10 cellular contexts compared by ENCODE assay signal in genomic region chr3:156685752-156686151, GRCh38. TPM values are rescaled to one million over a fixed set of nuclear protein-coding genes. Genes with fewer than 3 reads are reported as not detected.
DNase-seq lines count a peak whose midpoint lies in the region; ATAC-seq, FAIRE-seq and TF ChIP-seq lines count a peak whose summit lies in the region.
"Had no signal": no experiment of that assay in that cellular context is flagged by ENCODE, and none has a peak within 500 bp of the region (broad histone marks: within the 10 kb centered on the region; RNA-seq: fewer than 3 reads in every experiment).

No MANE protein-coding gene starts in this region.

- no peak for TF ChIP-seq CTCF in OCI-LY1 (IDR thresholded peaks at IDR 0.05; ENCODE audit: low read length)
- TF ChIP-seq CTCF in HepG2 (CRISPR knock-in tag; IDR thresholded peaks at IDR 0.05), result no peak
- no peak for TF ChIP-seq CTCF in D721Med (IDR thresholded peaks at IDR 0.05; ENCODE audit: insufficient read depth, missing control alignments)

- in situ Hi-C loops in HepG2 (cut with HindIII; ENCODE audit: extremely low pct_ligation_motif_present, low pct_unique_long_range_greater_than_20kb), result no loop called here

- H3K36me3 ChIP-seq in OCI-LY1 (ENCODE audit: insufficient read depth, low read length), result peaks cover 55% of the 10 kb centered on the region; the same call in 1 of the 2 replicates
- H3K36me3 ChIP-seq in HepG2 (replicated peaks in 1 of 2; ENCODE audit: control insufficient read depth in 1 of 2, insufficient read depth in 2 of 2, low read length in 2 of 2), result peaks cover 2 to 12% of the 10 kb centered on the region in 2 experiments; a peak in 3 of 5 replicates

- CTCF ChIA-PET in HepG2 (lab: Yijun Ruan, JAX; ENCODE audit: low intra/inter-chr PET ratio, low total read pairs), result no interaction called here

- no peak overlapping the region for H3K4me3 ChIP-seq in OCI-LY1 (ENCODE audit: low read depth, low read length, poor library complexity, severe bottlenecking)
- no peak overlapping the region for H3K4me3 ChIP-seq in HepG2 (replicated peaks in 1 of 3; ENCODE audit: insufficient read depth in 1 of 3, low read depth in 2 of 3, low read length in 3 of 3)
- H3K4me3 ChIP-seq: body of pancreas had no signal

- intact Hi-C loops in HepG2 (cut with micrococcal nuclease; ENCODE audit: unreplicated experiment), result no loop called here

- H3K4me2 ChIP-seq in OCI-LY1 (ENCODE audit: low read length) (peak overlapping the region; percentile 22; the same call in 1 of the 2 replicates), HepG2 (ENCODE audit: low read depth, low read length) (peak overlapping the region; percentile 16; the same call in 1 of the 2 replicates)

- H3K9ac ChIP-seq in OCI-LY1 (ENCODE audit: low read length) (no peak overlapping the region), HepG2 (ENCODE audit: insufficient read depth, low read depth, low read length) (no peak overlapping the region)

- TF ChIP-seq EP300 in HepG2 (IDR thresholded peaks at IDR 0.05; ENCODE audit: low read depth in 2 of 2, low read length in 2 of 2), result no peak
- no peak for TF ChIP-seq EP300 in HepG2 (CRISPR knock-in tag; IDR thresholded peaks at IDR 0.05; ENCODE audit: borderline replicate concordance)

- no peak for DNase-seq in HepG2 (ENCODE audit: low spot score)
- DNase-seq in D721Med (ENCODE audit: insufficient read length, low spot score), result no peak
- DNase-seq in SHP77 treated with DMSO at 0.1 percent for 48 hours (lab: John Stamatoyannopoulos, UW), result no peak
- DNase-seq in dermis blood vessel endothelial cell, result no peak
- DNase-seq: body of pancreas, left ventricle myocardium superior had no signal

- POLR2A ChIA-PET in HepG2 (lab: Yijun Ruan, JAX), result interaction anchor here (0.9 kb wide), 1 partner anchor 11 kb away, joined by 3 read pairs; the partner anchor contains the start of gene TIPARP

- no peaks in the 10 kb centered on the region for H3K9me2 ChIP-seq in OCI-LY1 (ENCODE audit: low read depth, low read length)

- H3K9me3 ChIP-seq in OCI-LY1 (ENCODE audit: low read length) (no peaks in the 10 kb centered on the region), HepG2 (ENCODE audit: low read length) (no peaks in the 10 kb centered on the region)
- H3K9me3 ChIP-seq: body of pancreas had no signal

- no peak for FAIRE-seq in HepG2 (lab: Jason Lieb, UNC)
- FAIRE-seq in D721Med (lab: Jason Lieb, UNC), result no peak

- peaks cover 100% of the 10 kb centered on the region for H3K79me2 ChIP-seq in OCI-LY1 (ENCODE audit: insufficient read depth, low read length)
- H3K79me2 ChIP-seq in HepG2 (ENCODE audit: insufficient read depth, low read length), result peaks cover 88% of the 10 kb centered on the region

- H3K27me3 ChIP-seq in OCI-LY1 (ENCODE audit: insufficient read depth, low read length) (no peaks in the 10 kb centered on the region), HepG2 (ENCODE audit: control insufficient read depth in 1 of 2, insufficient read depth in 2 of 2, low read length in 2 of 2) (no peaks in the 10 kb centered on the region)
- H3K27me3 ChIP-seq: body of pancreas had no signal

- TF ChIP-seq POLR2A in GM18505 (IDR thresholded peaks at IDR 0.05; ENCODE audit: borderline replicate concordance, extremely low read depth, insufficient read depth, insufficient read length) (no peak), HepG2 (IDR thresholded peaks at IDR 0.05; ENCODE audit: insufficient read depth in 1 of 2, low read depth in 2 of 2, low read length in 2 of 2) (no peak)

- TF ChIP-seq RAD21 in HepG2 (CRISPR knock-in tag; IDR thresholded peaks at IDR 0.05), result no peak

- H2AFZ ChIP-seq in OCI-LY1 (ENCODE audit: low read length) (no peak overlapping the region), HepG2 (ENCODE audit: low read length) (no peak overlapping the region)

- peaks cover 7% of the 10 kb centered on the region; the same call in 1 of the 2 replicates for H4K20me1 ChIP-seq in OCI-LY1 (ENCODE audit: insufficient read depth, low read length)
- peaks cover 16% of the 10 kb centered on the region for H4K20me1 ChIP-seq in HepG2 (ENCODE audit: insufficient read depth, low read length)

- H3K4me1 ChIP-seq in OCI-LY1 (ENCODE audit: insufficient read depth, low read length, severe bottlenecking) (peaks cover 67% of the 10 kb centered on the region), HepG2 (ENCODE audit: insufficient read depth, low read length) (peaks cover 52% of the 10 kb centered on the region)

- no peaks in the 10 kb centered on the region for H3F3A ChIP-seq in OCI-LY1 (ENCODE audit: insufficient read depth, low read length)

- BruUV-seq in HepG2 (replicated peaks; lab: Mats Ljungman, UMichigan), result no TSS peak

- ATAC-seq in GM18505 (IDR thresholded peaks at IDR 0.05; ENCODE audit: unreplicated experiment) (peak; percentile 39), GM21825 (IDR thresholded peaks at IDR 0.05; ENCODE audit: unreplicated experiment) (peak; percentile 41), HepG2 (peak; percentile 59), HG02973 (IDR thresholded peaks at IDR 0.05; ENCODE audit: unreplicated experiment) (no peak)
- ATAC-seq: body of pancreas, left ventricle myocardium superior had no signal

- H3K27ac ChIP-seq in OCI-LY1 (ENCODE audit: low read depth, low read length, poor library complexity, severe bottlenecking), result peak overlapping the region; percentile 2
- H3K27ac ChIP-seq in HepG2 (ENCODE audit: extremely low read length, insufficient read depth, low read length), result no peak overlapping the region
- H3K27ac ChIP-seq: body of pancreas had no signal

RNA-seq across cellular contexts. Expression of gene TIPARP, which starts 11.4 kb away (rescaled TPM):
- total RNA-seq in HepG2 (2016; rRNA removed; fragmentation: Illumina TruSeq; extraction: Trizol), result 19.7 and 25.4 TPM in 2 replicates
- total RNA-seq in HepG2 (2016; cell fraction: cytosol; rRNA removed; fragmentation: Illumina TruSeq; extraction: Trizol; ENCODE audit: low read depth), result 4.3 and 4.5 TPM in 2 replicates
- 19.9 and 26.0 TPM in 2 replicates for total RNA-seq in HepG2 (2016; cell fraction: insoluble cytoplasmic fraction; rRNA removed; fragmentation: Illumina TruSeq; extraction: Trizol)
- 10.5 and 12.3 TPM in 2 replicates for total RNA-seq in HepG2 (2016; cell fraction: membrane; rRNA removed; fragmentation: Illumina TruSeq; extraction: Trizol)
- total RNA-seq in HepG2 (2016; cell fraction: nucleus; rRNA removed; fragmentation: Illumina TruSeq; extraction: Trizol), result 22.2 and 24.2 TPM in 2 replicates
- polyA plus RNA-seq in HepG2 (2011; rRNA removed), result 6.6 and 7.3 TPM in 2 replicates
- 2.1 and 4.5 TPM in 2 replicates for polyA plus RNA-seq in HepG2 (2011; cell fraction: cytosol; rRNA removed)
- polyA plus RNA-seq in HepG2 (2011; cell fraction: nucleus; rRNA removed), result 3.6 and 4.6 TPM in 2 replicates
- polyA plus RNA-seq in HepG2 (2012), result 10.5 and 10.6 TPM in 2 replicates
- polyA plus RNA-seq in HepG2 (2016; cell fraction: cytosol; fragmentation: Illumina TruSeq; extraction: Trizol; ENCODE audit: low read depth), result 0.74 and 0.79 TPM in 2 replicates
- 14.7 and 18.3 TPM in 2 replicates for polyA plus RNA-seq in HepG2 (2016; cell fraction: insoluble cytoplasmic fraction; fragmentation: Illumina TruSeq; extraction: Trizol; ENCODE audit: low read depth)
- 2.9 and 3.6 TPM in 2 replicates for polyA plus RNA-seq in HepG2 (2016; cell fraction: membrane; fragmentation: Illumina TruSeq; extraction: Trizol; ENCODE audit: low read depth)
- 11.9 and 13.5 TPM in 2 replicates for polyA plus RNA-seq in HepG2 (2016; cell fraction: nucleus; fragmentation: Illumina TruSeq; extraction: Trizol; ENCODE audit: insufficient read depth, low read depth)
- 4.9 and 12.3 TPM in 2 replicates for polyA minus RNA-seq in HepG2 (2011; rRNA and poly(A)+ RNA removed; ENCODE audit: low replicate concordance)
- polyA minus RNA-seq in HepG2 (2011; cell fraction: cytosol; rRNA and poly(A)+ RNA removed), result 6.4 and 8.5 TPM in 2 replicates
- 33.6 and 42.5 TPM in 2 replicates for polyA minus RNA-seq in HepG2 (2011; cell fraction: nucleus; rRNA and poly(A)+ RNA removed)
- 23.1 and 31.7 TPM in 2 replicates for total RNA-seq in dermis blood vessel endothelial cell
